Comparison of ENCODE assay signal across 8 cellular contexts in genomic region chr10:129877773-129878371, GRCh38.
DNase-seq lines count a peak whose midpoint lies in the region; ATAC-seq and TF ChIP-seq lines count a peak whose summit lies in the region.

No MANE protein-coding gene starts in this region.

- H3K27ac ChIP-seq in RWPE2 (ENCODE audit: poor library complexity, severe bottlenecking) = no peak overlapping the region
- H3K27ac ChIP-seq in upper lobe of left lung = no peak overlapping the region

- TF ChIP-seq POLR2A in upper lobe of left lung (IDR thresholded peaks at IDR 0.05) = no peak

- H3K27ac Mint-ChIP-seq in endothelial cell (ENCODE audit: unreplicated experiment) = no peak overlapping the region

- H3K4me1 ChIP-seq in RWPE2 (ENCODE audit: insufficient read depth, poor library complexity, severe bottlenecking) (no peaks in the 10 kb centered on the region), upper lobe of left lung (no peaks in the 10 kb centered on the region)

- no peaks in the 10 kb centered on the region for H3K9me3 Mint-ChIP-seq in endothelial cell (ENCODE audit: unreplicated experiment)

- H3K36me3 Mint-ChIP-seq in endothelial cell (ENCODE audit: low read depth, unreplicated experiment) = no peaks in the 10 kb centered on the region

- peak; percentile 33 for DNase-seq in activated naive CD4-positive, alpha-beta T cell treated with Interleukin-2 at 50 U/mL for 16 hours
- no peak for DNase-seq in activated naive CD4-positive, alpha-beta T cell (lab: John Stamatoyannopoulos, UW)
- DNase-seq in RWPE2 (ENCODE audit: low spot score) (no peak), endothelial cell (ENCODE audit: low spot score) (peak; percentile 65), upper lobe of left lung (no peak), COR-L47 (lab: John Stamatoyannopoulos, UW) (no peak)
- peak; percentile 17 to 39 for DNase-seq in stimulated activated CD4-positive, alpha-beta T cell treated with anti-CD3 and anti-CD28 coated beads, Interleukin-4, amount 100 ng/mL, for 48 hours (ENCODE audit: low read depth in 2 of 2)

- no peaks in the 10 kb centered on the region for H3K4me1 Mint-ChIP-seq in endothelial cell (ENCODE audit: unreplicated experiment)

- peak; percentile 38 for TF ChIP-seq CTCF in RWPE2 (IDR thresholded peaks at IDR 0.05; ENCODE audit: poor library complexity, severe bottlenecking)
- peak; percentile 75 for TF ChIP-seq CTCF in endothelial cell (IDR thresholded peaks at IDR 0.05; ENCODE audit: unreplicated experiment)
- peak in 2 of 6 experiments; percentile 24 for TF ChIP-seq CTCF in upper lobe of left lung (IDR thresholded peaks at IDR 0.05)

- H3K9me3 ChIP-seq in RWPE2 (ENCODE audit: severe bottlenecking) (no peaks in the 10 kb centered on the region), upper lobe of left lung (no peaks in the 10 kb centered on the region)

- H3K27me3 ChIP-seq in RWPE2 (ENCODE audit: insufficient read depth, poor library complexity, severe bottlenecking) (no peaks in the 10 kb centered on the region), upper lobe of left lung (no peaks in the 10 kb centered on the region)

- TF ChIP-seq EP300 in upper lobe of left lung (IDR thresholded peaks at IDR 0.05) = no peak

- H3K27me3 Mint-ChIP-seq in endothelial cell (ENCODE audit: unreplicated experiment) = peaks cover 5% of the 10 kb centered on the region

- H3K4me3 Mint-ChIP-seq in endothelial cell (ENCODE audit: unreplicated experiment) = no peak overlapping the region

- H3K36me3 ChIP-seq in RWPE2 (ENCODE audit: low read depth) (no peaks in the 10 kb centered on the region), upper lobe of left lung (no peaks in the 10 kb centered on the region)

- WGBS in upper lobe of left lung, 2 donors = 67 to 72% methylated on average over 9 of the region's 9 CpGs

- H3K4me3 ChIP-seq in RWPE2 (ENCODE audit: severe bottlenecking) (no peak overlapping the region), upper lobe of left lung (no peak overlapping the region)

- ATAC-seq in RWPE2 (ENCODE audit: low read depth) = no peak
- ATAC-seq in upper lobe of left lung (ENCODE audit: low FRiP score in 2 of 2) = no peak
- no peak for ATAC-seq in HG02571 (IDR thresholded peaks at IDR 0.05; ENCODE audit: unreplicated experiment)

Comparison
In these comparisons a context has a peak if more than half of its experiments do, and no peak if none do; other contexts are left out.
1. DNase-seq: peak in activated naive CD4-positive, alpha-beta T cell treated with Interleukin-2 at 50 U/mL for 16 hours (single experiment), endothelial cell (single experiment) and stimulated activated CD4-positive, alpha-beta T cell treated with anti-CD3 and anti-CD28 coated beads, Interleukin-4, amount 100 ng/mL, for 48 hours (2 of 2); none in activated naive CD4-positive, alpha-beta T cell (0 of 4), RWPE2 (single experiment), upper lobe of left lung (0 of 2) and COR-L47 (single experiment).